In the genomic region with DNA sequence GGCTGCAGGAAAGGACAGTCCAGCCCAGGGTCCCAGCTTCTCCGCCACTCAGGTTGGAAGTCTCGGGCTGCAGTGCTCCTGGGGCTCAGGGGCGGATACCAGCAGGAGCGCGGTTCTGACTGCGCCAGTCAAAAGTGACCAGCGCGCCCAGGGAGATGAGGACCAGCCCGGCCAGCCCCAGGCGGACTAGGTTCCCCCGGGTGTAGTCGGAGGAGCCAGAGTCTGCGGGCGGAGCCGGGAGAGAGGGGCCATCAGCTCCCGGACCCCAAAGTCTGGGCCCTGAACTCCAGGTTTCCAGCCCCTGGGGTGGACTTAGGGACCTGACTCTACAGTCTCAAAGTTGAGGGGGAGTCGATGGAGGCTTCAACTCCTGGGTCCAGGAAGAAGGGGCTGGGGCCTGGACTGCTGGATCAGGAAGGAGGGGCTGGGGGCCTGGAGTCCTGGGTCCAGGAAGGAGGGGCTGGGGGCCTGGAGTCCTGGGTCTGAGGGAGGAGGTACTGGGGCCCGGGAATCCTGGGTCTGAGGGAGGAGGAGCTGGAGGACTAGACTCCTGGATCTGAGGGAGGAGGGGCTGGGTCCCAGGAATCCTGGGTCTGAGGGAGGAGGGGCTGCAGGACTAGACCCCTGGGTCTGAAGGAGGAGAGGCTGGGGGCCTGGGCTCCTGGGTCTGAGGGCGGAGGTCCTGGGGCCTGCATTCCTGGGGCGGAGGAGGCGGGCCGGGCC, we compare ENCODE assay signal across 11 cellular contexts. TPM values are rescaled to one million over a fixed set of nuclear protein-coding genes. Genes with fewer than 3 reads are reported as not detected.
DNase-seq lines count a peak whose midpoint lies in the region; ATAC-seq and TF ChIP-seq lines count a peak whose summit lies in the region.
"Had no signal": no experiment of that assay in that cellular context is flagged by ENCODE, and none has a peak within 500 bp of the region (broad histone marks: within the 10 kb centered on the region; RNA-seq: fewer than 3 reads in every experiment).

No MANE protein-coding gene starts in this region.

- no peak for ATAC-seq in natural killer cell treated with Interleukin-12 subunit alpha and Interleukin-12 subunit beta and Interleukin-15 and Interleukin-18, amount 100 ng/mL, for 72 hours
- ATAC-seq in HG02588 (IDR thresholded peaks at IDR 0.05; ENCODE audit: unreplicated experiment): no peak

- H3K9me3 Mint-ChIP-seq in natural killer cell treated with Interleukin-12 subunit alpha and Interleukin-12 subunit beta and Interleukin-15 and Interleukin-18, amount 100 ng/mL, for 72 hours: no peaks in the 10 kb centered on the region

- H3K27me3 ChIP-seq in AG04450 (ENCODE audit: control insufficient read depth, insufficient read depth, low read length) (no peaks in the 10 kb centered on the region), Loucy (ENCODE audit: insufficient read depth, low read length, poor library complexity, severe bottlenecking) (no peaks in the 10 kb centered on the region)
- H3K27me3 ChIP-seq in effector memory CD4-positive, alpha-beta T cell (replicated peaks; ENCODE audit: control insufficient read depth, insufficient read depth, low read length, poor library complexity, severe bottlenecking): no peaks in the 10 kb centered on the region

- H3F3A ChIP-seq in Loucy (ENCODE audit: low read depth): no peaks in the 10 kb centered on the region

- H3K79me2 ChIP-seq in Loucy (ENCODE audit: insufficient read depth, low read length): no peaks in the 10 kb centered on the region

- peak overlapping the region; percentile 92 for H3K4me3 Mint-ChIP-seq in natural killer cell treated with Interleukin-12 subunit alpha and Interleukin-12 subunit beta and Interleukin-15 and Interleukin-18, amount 100 ng/mL, for 72 hours

- H3K27ac ChIP-seq in AG04450 (ENCODE audit: low read depth, low read length): peak overlapping the region; percentile 11
- H3K27ac ChIP-seq in effector memory CD4-positive, alpha-beta T cell (ENCODE audit: insufficient read depth, low read length, poor library complexity, severe bottlenecking): no peak overlapping the region

- CTCF ChIA-PET in AG04450 (lab: Charles Lee): interaction anchor here (0.5 to 2.3 kb wide), 7 partner anchors 59 to 302 kb away, joined by 3 to 10 read pairs (median 4); no protein-coding TSS in a partner anchor

- no peak overlapping the region for H3K27ac Mint-ChIP-seq in natural killer cell treated with Interleukin-12 subunit alpha and Interleukin-12 subunit beta and Interleukin-15 and Interleukin-18, amount 100 ng/mL, for 72 hours

- no peaks in the 10 kb centered on the region for H3K36me3 Mint-ChIP-seq in natural killer cell treated with Interleukin-12 subunit alpha and Interleukin-12 subunit beta and Interleukin-15 and Interleukin-18, amount 100 ng/mL, for 72 hours

- no peaks in the 10 kb centered on the region for H3K4me1 ChIP-seq in Loucy (ENCODE audit: insufficient read depth, low read length, poor library complexity, severe bottlenecking)
- H3K4me1 ChIP-seq in effector memory CD4-positive, alpha-beta T cell (ENCODE audit: control insufficient read depth, insufficient read depth, low read length, poor library complexity, severe bottlenecking): peaks cover 12% of the 10 kb centered on the region

- peak overlapping the region; percentile 91; the same call in 1 of the 2 replicates for H2AFZ ChIP-seq in Loucy (ENCODE audit: low read length)

- H3K4me1 Mint-ChIP-seq in natural killer cell treated with Interleukin-12 subunit alpha and Interleukin-12 subunit beta and Interleukin-15 and Interleukin-18, amount 100 ng/mL, for 72 hours (ENCODE audit: low read depth in 2 of 2): peaks cover 11 to 15% of the 10 kb centered on the region in 2 donors

- H4K20me1 ChIP-seq in Loucy (ENCODE audit: insufficient read depth, low read length, poor library complexity, severe bottlenecking): no peaks in the 10 kb centered on the region

- DNase-seq in AG04450 (ENCODE audit: low read depth, low spot score) (no peak), anterior cingulate cortex (lab: John Stamatoyannopoulos, UW) (no peak), SW 1271 (lab: John Stamatoyannopoulos, UW) (no peak)
- DNase-seq in effector memory CD4-positive, alpha-beta T cell: no peak
- no peak for DNase-seq in natural killer cell treated with Interleukin-12 subunit alpha and Interleukin-12 subunit beta and Interleukin-15 and Interleukin-18, amount 100 ng/mL, for 72 hours (ENCODE audit: low spot score)
- DNase-seq in stimulated activated naive CD4-positive, alpha-beta T cell (lab: John Stamatoyannopoulos, UW): no peak
- DNase-seq: cerebellar nuclear complex had no signal

- H3K9me3 ChIP-seq in AG04450 (ENCODE audit: control insufficient read depth, insufficient read depth, low read length) (peaks cover 17% of the 10 kb centered on the region), Loucy (ENCODE audit: insufficient read depth, low read depth, low read length) (no peaks in the 10 kb centered on the region)
- no peaks in the 10 kb centered on the region for H3K9me3 ChIP-seq in effector memory CD4-positive, alpha-beta T cell (ENCODE audit: control insufficient read depth, low read length)

- no peak for TF ChIP-seq CTCF in AG04450 (IDR thresholded peaks at IDR 0.05; ENCODE audit: low read depth, low read length)
- TF ChIP-seq CTCF in Loucy (conservative IDR thresholded peaks at IDR 0.05; ENCODE audit: low read length): no peak

- H3K4me2 ChIP-seq in Loucy (ENCODE audit: low read depth, low read length, poor library complexity, severe bottlenecking): peak overlapping the region; percentile 70

- no peaks in the 10 kb centered on the region for H3K36me3 ChIP-seq in Loucy (ENCODE audit: insufficient read depth, low read length)
- H3K36me3 ChIP-seq in effector memory CD4-positive, alpha-beta T cell (ENCODE audit: control insufficient read depth, insufficient read depth, low read length): no peaks in the 10 kb centered on the region

- H3K9ac ChIP-seq in Loucy (ENCODE audit: low read depth, low read length, poor library complexity, severe bottlenecking): peak overlapping the region; percentile 42

- H3K27me3 Mint-ChIP-seq in natural killer cell treated with Interleukin-12 subunit alpha and Interleukin-12 subunit beta and Interleukin-15 and Interleukin-18, amount 100 ng/mL, for 72 hours: peaks cover 8 to 11% of the 10 kb centered on the region in 2 donors

- H3K4me3 ChIP-seq in AG04450 (ENCODE audit: low read depth, low read length) (peak overlapping the region; percentile 46), Loucy (ENCODE audit: low read length, poor library complexity, severe bottlenecking) (peak overlapping the region; percentile 60)
- H3K4me3 ChIP-seq in effector memory CD4-positive, alpha-beta T cell (ENCODE audit: insufficient read depth, low read depth, low read length, poor library complexity, severe bottlenecking): peak overlapping the region; percentile 37

- no peaks in the 10 kb centered on the region for H3K9me2 ChIP-seq in Loucy (replicated peaks; ENCODE audit: low read depth, low read length)

- POLR2A ChIA-PET in AG04450 (lab: Yijun Ruan, JAX): interaction anchor here (0.9 to 2.1 kb wide), 4 partner anchors 20 to 227 kb away, joined by 3 to 18 read pairs (median 8); a partner anchor contains a TSS

RNA-seq across cellular contexts. Expression of a gene that starts 5.3 kb away (rescaled TPM):
- 0.22 and 0.29 TPM in 2 replicates for polyA plus RNA-seq in AG04450 (2011; rRNA removed)
- not detected in 2 replicates for polyA minus RNA-seq in AG04450 (2011; rRNA and poly(A)+ RNA removed)
- total RNA-seq in natural killer cell treated with Interleukin-12 subunit alpha and Interleukin-12 subunit beta and Interleukin-15 and Interleukin-18, amount 100 ng/mL, for 72 hours: 1 to 10 TPM in 1 of 2 donors, under 1 TPM in 1; 0.86 to 1.1 TPM
- total RNA-seq: M059J had no signal

RNA-seq across cellular contexts. Expression of a gene that starts 7.4 kb away (rescaled TPM):
- polyA plus RNA-seq in AG04450 (2011; rRNA removed): 35.4 and 54.0 TPM in 2 replicates
- polyA minus RNA-seq in AG04450 (2011; rRNA and poly(A)+ RNA removed): 152 and 211 TPM in 2 replicates
- total RNA-seq in natural killer cell treated with Interleukin-12 subunit alpha and Interleukin-12 subunit beta and Interleukin-15 and Interleukin-18, amount 100 ng/mL, for 72 hours: 10 to 100 TPM; 70.7 to 78.5 TPM

RNA-seq across cellular contexts. Expression of a gene that starts 14.1 kb away (rescaled TPM):
- polyA plus RNA-seq in AG04450 (2011; rRNA removed): not detected in 2 replicates
- polyA minus RNA-seq in AG04450 (2011; rRNA and poly(A)+ RNA removed): not detected in 2 replicates
- not detected for total RNA-seq in natural killer cell treated with Interleukin-12 subunit alpha and Interleukin-12 subunit beta and Interleukin-15 and Interleukin-18, amount 100 ng/mL, for 72 hours
- total RNA-seq: liver, M059J had no signal
- polyA plus RNA-seq: liver had no signal

RNA-seq across cellular contexts. Expression of a gene that starts 20.2 kb away (rescaled TPM):
- 12.3 and 15.8 TPM in 2 replicates for polyA plus RNA-seq in AG04450 (2011; rRNA removed)
- polyA minus RNA-seq in AG04450 (2011; rRNA and poly(A)+ RNA removed): 8.1 and 8.5 TPM in 2 replicates
- total RNA-seq in natural killer cell treated with Interleukin-12 subunit alpha and Interleukin-12 subunit beta and Interleukin-15 and Interleukin-18, amount 100 ng/mL, for 72 hours: 10 to 100 TPM; 48.3 to 51.7 TPM

RNA-seq across cellular contexts. Expression of a gene that starts 20.3 kb away (rescaled TPM):
- polyA plus RNA-seq in AG04450 (2011; rRNA removed): 28.7 and 35.3 TPM in 2 replicates
- 19.3 and 20.4 TPM in 2 replicates for polyA minus RNA-seq in AG04450 (2011; rRNA and poly(A)+ RNA removed)
- 100 to 1,000 TPM in 1 of 2 donors, 10 to 100 TPM in 1; 89.5 to 110 TPM for total RNA-seq in natural killer cell treated with Interleukin-12 subunit alpha and Interleukin-12 subunit beta and Interleukin-15 and Interleukin-18, amount 100 ng/mL, for 72 hours
